8 cellular contexts compared by ENCODE assay signal in the genomic region with DNA sequence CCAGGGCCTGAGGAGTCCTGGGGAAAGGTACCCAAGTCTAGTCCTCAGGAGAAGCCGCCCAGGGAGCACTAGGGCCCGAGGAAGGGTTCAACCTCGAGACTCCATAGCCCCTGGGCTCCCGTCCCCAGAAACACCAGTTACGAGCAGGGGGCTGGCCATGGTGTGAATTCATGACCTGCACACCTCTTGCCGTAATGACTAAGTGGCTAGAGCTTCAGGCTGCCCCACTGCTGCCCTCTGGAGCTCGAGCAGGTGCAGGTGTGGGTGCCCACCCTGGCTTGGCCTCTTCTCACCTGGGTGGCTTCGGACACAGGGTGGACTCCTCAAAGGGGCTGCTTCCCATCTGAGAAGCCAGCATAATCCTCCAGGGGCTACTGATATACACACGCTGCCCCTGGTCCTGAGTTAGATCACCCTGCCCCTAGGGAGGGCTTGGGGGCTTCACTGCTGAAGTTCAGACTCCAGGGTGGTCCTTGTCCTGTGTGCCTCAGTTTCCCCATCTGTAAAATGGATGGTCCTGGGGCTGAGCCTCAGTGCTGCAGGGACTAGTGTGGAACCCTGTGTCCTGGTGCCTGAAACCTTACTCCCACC. TPM values are rescaled to one million over a fixed set of nuclear protein-coding genes. Genes with fewer than 3 reads are reported as not detected.
DNase-seq lines count a peak whose midpoint lies in the region; ATAC-seq, FAIRE-seq and TF ChIP-seq lines count a peak whose summit lies in the region.

No MANE protein-coding gene starts in this region.

- no peak for TF ChIP-seq EP300 in K562 (IDR thresholded peaks at IDR 0.05; ENCODE audit: low read length)

- BruUV-seq in HCT116 (replicated peaks; lab: Mats Ljungman, UMichigan) = no TSS peak
- no TSS peak for BruUV-seq in K562 (replicated peaks; lab: Mats Ljungman, UMichigan)

- H4K20me1 ChIP-seq in HCT116 (ENCODE audit: insufficient read depth) (no peaks in the 10 kb centered on the region), K562 (replicated peaks; ENCODE audit: control insufficient read depth, insufficient read depth, low read length) (no peaks in the 10 kb centered on the region; the same call in 1 of the 2 replicates)

- TF ChIP-seq POLR2A in HCT116 (IDR thresholded peaks at IDR 0.05; ENCODE audit: borderline replicate concordance, extremely low read depth, insufficient read depth, insufficient read length) = no peak
- TF ChIP-seq POLR2A in K562 (conservative IDR thresholded peaks at IDR 0.05) = no peak
- no peak for TF ChIP-seq POLR2A in spleen (IDR thresholded peaks at IDR 0.05)

- TF ChIP-seq CTCF in HCT116 (IDR thresholded peaks at IDR 0.05 in 2 of 3, conservative IDR thresholded peaks at IDR 0.05 in 1 of 3; ENCODE audit: borderline replicate concordance in 1 of 3, insufficient read depth in 1 of 3, low read depth in 2 of 3, low read length in 2 of 3) = peak in 2 of 3 experiments; percentile 46 to 52; a peak in 5 of 6 replicates
- no peak for TF ChIP-seq CTCF in K562 (IDR thresholded peaks at IDR 0.05 in 2 of 3, conservative IDR thresholded peaks at IDR 0.05 in 1 of 3; ENCODE audit: insufficient read depth in 2 of 3, low read depth in 1 of 3, low read length in 3 of 3)
- peak; percentile 52 for TF ChIP-seq CTCF in kidney epithelial cell (IDR thresholded peaks at IDR 0.05; ENCODE audit: insufficient read depth, low read length, poor library complexity, severe bottlenecking)
- TF ChIP-seq CTCF in spleen (IDR thresholded peaks at IDR 0.05 in 8 of 11, conservative IDR thresholded peaks at IDR 0.05 in 3 of 11) = no peak

- WGBS in K562 (ENCODE audit: insufficient coverage, low coverage, missing lambda C conversion rate) = 75% methylated on average over 9 of the region's 9 CpGs
- WGBS in spleen, 5 donors = 78 to 91% (median 84%) methylated on average over 7 to 9 of the region's 9 CpGs

- H3K9me3 ChIP-seq in HCT116 (ENCODE audit: control insufficient read depth in 1 of 2, insufficient read depth in 1 of 2, low read depth in 1 of 2, low read length in 2 of 2) = no peaks in the 10 kb centered on the region
- no peaks in the 10 kb centered on the region for H3K9me3 ChIP-seq in K562 (replicated peaks; ENCODE audit: control insufficient read depth, insufficient read depth, low read depth, low read length)
- peaks cover 0 to 4% (median 0%) of the 10 kb centered on the region in 8 donors for H3K9me3 ChIP-seq in spleen

- no peaks in the 10 kb centered on the region for H3K79me2 ChIP-seq in HCT116 (ENCODE audit: insufficient read depth, low read length)
- no peaks in the 10 kb centered on the region for H3K79me2 ChIP-seq in K562 (ENCODE audit: control insufficient read depth, insufficient read depth, low read length)

- H3K27ac ChIP-seq in HCT116 (ENCODE audit: low read depth, low read length) (peak overlapping the region; percentile 98), K562 (ENCODE audit: extremely low read depth, low read depth, low read length) (no peak overlapping the region), spleen (peak overlapping the region in 7 of 8 donors; percentile 64 to 95 (median 85))

- peak; percentile 37 for ATAC-seq in HCT116
- ATAC-seq in K562 = no peak
- ATAC-seq in activated CD4-positive, CD25-positive, alpha-beta regulatory T cell treated with anti-CD3 and anti-CD28 coated beads, Interleukin-2, amount 50 U/mL, for 24 hours = no peak

- DNase-seq in HCT116 (ENCODE audit: low read depth, low spot score) = no peak
- peak in 1 of 4 experiments; percentile 9 for DNase-seq in K562 (ENCODE audit: extremely low read depth in 1 of 4, low spot score in 3 of 4)
- DNase-seq in kidney epithelial cell (ENCODE audit: low read depth) = no peak
- no peak for DNase-seq in spleen
- DNase-seq in kidney glomerular epithelial cell (lab: John Stamatoyannopoulos, UW) = no peak
- no peak for DNase-seq in hepatic stellate cell (ENCODE audit: low spot score)
- no peak for DNase-seq in NCI-H526 treated with DMSO at 0.1 percent for 48 hours (lab: John Stamatoyannopoulos, UW)

- H3K4me3 ChIP-seq in HCT116 (replicated peaks in 1 of 2; ENCODE audit: low read depth in 1 of 2, low read length in 2 of 2) (peak overlapping the region; percentile 22 to 58), K562 (no peak overlapping the region), kidney epithelial cell (ENCODE audit: low read depth, low read length) (no peak overlapping the region), spleen (no peak overlapping the region)

- H3K9me1 ChIP-seq in K562 (ENCODE audit: control insufficient read depth, insufficient read depth, low read length) = peaks cover 6% of the 10 kb centered on the region

- H3K4me2 ChIP-seq in HCT116 (ENCODE audit: low read length) = peak overlapping the region; percentile 95
- no peak overlapping the region for H3K4me2 ChIP-seq in K562 (ENCODE audit: insufficient read depth, low read length)

- H2AFZ ChIP-seq in HCT116 (ENCODE audit: low read depth, low read length, poor library complexity, severe bottlenecking) (no peak overlapping the region), K562 (ENCODE audit: low read depth, low read length) (no peak overlapping the region)

- FAIRE-seq in K562 (lab: Jason Lieb, UNC) = no peak

- in situ Hi-C loops in K562 (cut with MboI) = no loop called here

- no peaks in the 10 kb centered on the region for H3K27me3 ChIP-seq in HCT116 (ENCODE audit: insufficient read depth, low read length)
- no peaks in the 10 kb centered on the region for H3K27me3 ChIP-seq in K562 (ENCODE audit: control insufficient read depth in 2 of 2, insufficient read depth in 2 of 2, low read length in 2 of 2)
- H3K27me3 ChIP-seq in kidney epithelial cell (ENCODE audit: control insufficient read depth, insufficient read depth, low read length) = no peaks in the 10 kb centered on the region
- peaks cover 0 to 41% (median 0%) of the 10 kb centered on the region in 7 donors for H3K27me3 ChIP-seq in spleen (replicated peaks in 1 of 7)

- H3K4me1 ChIP-seq in HCT116 (ENCODE audit: control insufficient read depth in 1 of 2, insufficient read depth in 2 of 2, low read length in 2 of 2) = peaks cover 66 to 77% of the 10 kb centered on the region in 2 experiments
- peaks cover 41 to 62% of the 10 kb centered on the region in 2 experiments for H3K4me1 ChIP-seq in K562 (replicated peaks in 1 of 2; ENCODE audit: control insufficient read depth in 2 of 2, insufficient read depth in 2 of 2, low read length in 2 of 2)
- peaks cover 27 to 74% (median 51%) of the 10 kb centered on the region in 6 donors for H3K4me1 ChIP-seq in spleen

- H3K36me3 ChIP-seq in HCT116 (ENCODE audit: control insufficient read depth in 1 of 2, insufficient read depth in 2 of 2, low read length in 2 of 2) (0 out of 4 replicates have a peak, but pooled peaks cover 4 to 9% of the 10 kb centered on the region in 2 experiments), K562 (ENCODE audit: control insufficient read depth, insufficient read depth, low read length) (peaks cover 26% of the 10 kb centered on the region; the same call in 2 of the 3 replicates), kidney epithelial cell (ENCODE audit: control insufficient read depth, insufficient read depth, low read length) (no peaks in the 10 kb centered on the region), spleen (peaks cover 0 to 19% (median 0%) of the 10 kb centered on the region in 6 donors)

- RAD21 ChIA-PET in HCT116 (lab: Charles Lee; ENCODE audit: low non-redundant PET in 1 of 2, low total read pairs in 2 of 2, uncharacterized antibody in 2 of 2, unreplicated experiment in 2 of 2) = no interaction called here

- peak; percentile 31; the same call in 1 of the 2 replicates for TF ChIP-seq RAD21 in HCT116 (IDR thresholded peaks at IDR 0.05; ENCODE audit: low read depth)
- TF ChIP-seq RAD21 in K562 (CRISPR knock-in tag; conservative IDR thresholded peaks at IDR 0.05 in 1 of 2, IDR thresholded peaks at IDR 0.05 in 1 of 2) = no peak

- POLR2A ChIA-PET in HCT116 (lab: Charles Lee) (interaction anchor here (0.6 to 1.5 kb wide), 4 partner anchors 14 to 402 kb away, joined by 3 to 6 read pairs (median 5); a partner anchor contains a TSS), K562 (lab: Yijun Ruan, JAX) (interaction anchor here (1.4 to 3.9 kb wide), 2 partner anchors 8 to 13 kb away, joined by 3 to 52 read pairs; a partner anchor contains a TSS)

- CTCF ChIA-PET in HCT116 (lab: Charles Lee) = interaction anchor here (0.8 to 2.3 kb wide), 4 partner anchors 15 to 200 kb away, joined by 3 to 7 read pairs (median 5); no protein-coding TSS in a partner anchor
- CTCF ChIA-PET in K562 (lab: Yijun Ruan, JAX; ENCODE audit: low intra/inter-chr PET ratio) = no interaction called here

- H3K9ac ChIP-seq in HCT116 (ENCODE audit: low read length) (peak overlapping the region; percentile 81), K562 (ENCODE audit: insufficient read depth in 1 of 2, low read depth in 2 of 2, low read length in 2 of 2) (peak overlapping the region in 1 of 2 experiments; percentile 79; a peak in 2 of 4 replicates)

- intact Hi-C loops in HCT116 (cut with micrococcal nuclease) (no loop called here), K562 (cut with micrococcal nuclease) (no loop called here), spleen (cut with DNase I; ENCODE audit: low total_unique reads) (no loop called here)

- H3K9me2 ChIP-seq in HCT116 (ENCODE audit: insufficient read depth) = no peaks in the 10 kb centered on the region

RNA-seq across cellular contexts. Expression of a gene that starts 13.6 kb away (rescaled TPM):
- 33.9 TPM for total RNA-seq in HCT116 (2021; ENCODE audit: unreplicated experiment)
- polyA plus RNA-seq in HCT116 (2012) = 38.8 and 39.2 TPM in 2 replicates
- 42.4 and 88.4 TPM in 2 replicates for total RNA-seq in K562 (2011; cell fraction: chromatin; rRNA removed; ENCODE audit: low replicate concordance)
- total RNA-seq in K562 (2011; cell fraction: nucleolus; rRNA removed) = 65.7 and 76.1 TPM in 2 replicates
- 69.6 and 78.4 TPM in 2 replicates for total RNA-seq in K562 (2011; cell fraction: nucleoplasm; rRNA removed)
- total RNA-seq in K562 (2014; rRNA removed) = 154 and 188 TPM in 2 replicates
- 72.8 and 75.2 TPM in 2 replicates for total RNA-seq in K562 (2014; rRNA removed; fragmentation: Illumina TruSeq; extraction: Trizol)
- total RNA-seq in K562 (2015; rRNA removed; fragmentation: Illumina TruSeq; extraction: Trizol) = 82.0 and 82.5 TPM in 2 replicates
- total RNA-seq in K562 (2021) = 106 and 111 TPM in 2 replicates
- polyA plus RNA-seq in K562 (2011; rRNA removed) = 44.3 and 52.6 TPM in 2 replicates
- 44.2 and 55.5 TPM in 2 replicates for polyA plus RNA-seq in K562 (2011; cell fraction: cytosol; rRNA removed)
- polyA plus RNA-seq in K562 (2011; cell fraction: nucleus; rRNA removed) = 63.2 and 80.4 TPM in 2 replicates
- 45.4 and 60.6 TPM in 2 replicates for polyA plus RNA-seq in K562 (2012)
- polyA plus RNA-seq in K562 (2014; fragmentation: Illumina TruSeq; extraction: Trizol) = 39.1 and 41.6 TPM in 2 replicates
- 10 to 100 TPM; 18.2 to 26.8 TPM for polyA plus RNA-seq in K562 (2014; fragmentation: Nextera tagmentation; extraction: Ambion mirVana)
- 60.9 and 66.7 TPM in 2 replicates for polyA plus RNA-seq in K562 (2014; rRNA removed)
- 102 and 155 TPM in 2 replicates for polyA minus RNA-seq in K562 (2011; rRNA and poly(A)+ RNA removed)
- 81.5 and 101 TPM in 2 replicates for polyA minus RNA-seq in K562 (2011; cell fraction: cytosol; rRNA and poly(A)+ RNA removed)
- polyA minus RNA-seq in K562 (2011; cell fraction: nucleus; rRNA and poly(A)+ RNA removed) = 28.3 and 31.5 TPM in 2 replicates
- total RNA-seq in kidney epithelial cell = 2.5 and 2.8 TPM in 2 replicates
- total RNA-seq in spleen = 1 to 10 TPM; 2.0 to 9.7 (median 3.6) TPM
- 1 to 10 TPM; 1.7 to 4.4 (median 3.9) TPM for polyA plus RNA-seq in spleen

RNA-seq across cellular contexts. Expression of a gene that starts 52.8 kb away (rescaled TPM):
- total RNA-seq in HCT116 (2021; ENCODE audit: unreplicated experiment) (92.4 TPM), K562 (2014; rRNA removed) (84.9 and 95.7 TPM in 2 replicates), K562 (2014; rRNA removed; fragmentation: Illumina TruSeq; extraction: Trizol) (47.0 and 56.0 TPM in 2 replicates), K562 (2015; rRNA removed; fragmentation: Illumina TruSeq; extraction: Trizol) (76.0 and 82.3 TPM in 2 replicates), K562 (2021) (114 and 121 TPM in 2 replicates), kidney epithelial cell (104 and 135 TPM in 2 replicates), spleen (100 to 1,000 TPM in 1 of 7 donors, 10 to 100 TPM in 6; 17.9 to 117 (median 49.0) TPM)
- polyA plus RNA-seq in HCT116 (2012) = 69.8 and 84.2 TPM in 2 replicates
- 854 and 2,497 TPM in 2 replicates for total RNA-seq in K562 (2011; cell fraction: chromatin; rRNA removed; ENCODE audit: low replicate concordance)
- total RNA-seq in K562 (2011; cell fraction: nucleolus; rRNA removed) = 1,644 and 1,749 TPM in 2 replicates
- 955 and 1,119 TPM in 2 replicates for total RNA-seq in K562 (2011; cell fraction: nucleoplasm; rRNA removed)
- polyA plus RNA-seq in K562 (2011; rRNA removed) (75.7 and 124 TPM in 2 replicates), K562 (2014; fragmentation: Illumina TruSeq; extraction: Trizol) (56.3 and 63.5 TPM in 2 replicates), K562 (2014; fragmentation: Nextera tagmentation; extraction: Ambion mirVana) (10 to 100 TPM; 19.9 to 28.4 TPM), K562 (2014; rRNA removed) (44.5 and 59.5 TPM in 2 replicates), spleen (10 to 100 TPM in 1 of 3 donors, 1 to 10 TPM in 2; 7.0 to 15.7 (median 7.8) TPM)
- polyA plus RNA-seq in K562 (2011; cell fraction: cytosol; rRNA removed) = 68.3 and 70.8 TPM in 2 replicates
- 163 and 213 TPM in 2 replicates for polyA plus RNA-seq in K562 (2011; cell fraction: nucleus; rRNA removed)
- 63.2 and 82.8 TPM in 2 replicates for polyA plus RNA-seq in K562 (2012)
- polyA minus RNA-seq in K562 (2011; rRNA and poly(A)+ RNA removed) = 187 and 204 TPM in 2 replicates
- polyA minus RNA-seq in K562 (2011; cell fraction: cytosol; rRNA and poly(A)+ RNA removed) = 172 and 211 TPM in 2 replicates
- polyA minus RNA-seq in K562 (2011; cell fraction: nucleus; rRNA and poly(A)+ RNA removed) = 282 and 354 TPM in 2 replicates

RNA-seq across cellular contexts. Expression of a gene that starts 55.3 kb away (rescaled TPM):
- total RNA-seq in HCT116 (2021; ENCODE audit: unreplicated experiment) (43.6 TPM), K562 (2014; rRNA removed) (32.2 and 41.2 TPM in 2 replicates), K562 (2014; rRNA removed; fragmentation: Illumina TruSeq; extraction: Trizol) (12.7 and 13.9 TPM in 2 replicates), K562 (2015; rRNA removed; fragmentation: Illumina TruSeq; extraction: Trizol) (19.8 and 21.3 TPM in 2 replicates), K562 (2021) (36.0 and 37.5 TPM in 2 replicates), kidney epithelial cell (42.9 and 50.6 TPM in 2 replicates), spleen (100 to 1,000 TPM in 4 of 7 donors, 10 to 100 TPM in 3; 47.7 to 144 (median 117) TPM)
- polyA plus RNA-seq in HCT116 (2012) = 41.1 and 45.3 TPM in 2 replicates
- total RNA-seq in K562 (2011; cell fraction: chromatin; rRNA removed; ENCODE audit: low replicate concordance) = 29.2 and 60.7 TPM in 2 replicates
- total RNA-seq in K562 (2011; cell fraction: nucleolus; rRNA removed) = 29.0 and 31.2 TPM in 2 replicates
- total RNA-seq in K562 (2011; cell fraction: nucleoplasm; rRNA removed) = 30.1 and 39.5 TPM in 2 replicates
- polyA plus RNA-seq in K562 (2011; rRNA removed) (10.8 and 13.5 TPM in 2 replicates), K562 (2014; fragmentation: Illumina TruSeq; extraction: Trizol) (47.7 and 47.8 TPM in 2 replicates), K562 (2014; fragmentation: Nextera tagmentation; extraction: Ambion mirVana) (1 to 10 TPM; 4.4 to 5.6 TPM), K562 (2014; rRNA removed) (17.4 and 24.6 TPM in 2 replicates), spleen (10 to 100 TPM; 16.3 to 34.9 (median 20.1) TPM)
- 9.4 and 26.1 TPM in 2 replicates for polyA plus RNA-seq in K562 (2011; cell fraction: cytosol; rRNA removed)
- polyA plus RNA-seq in K562 (2011; cell fraction: nucleus; rRNA removed) = 15.1 and 27.0 TPM in 2 replicates
- polyA plus RNA-seq in K562 (2012) = 30.1 and 49.8 TPM in 2 replicates
- 7.2 and 12.8 TPM in 2 replicates for polyA minus RNA-seq in K562 (2011; rRNA and poly(A)+ RNA removed)
- 18.5 and 26.0 TPM in 2 replicates for polyA minus RNA-seq in K562 (2011; cell fraction: cytosol; rRNA and poly(A)+ RNA removed)
- polyA minus RNA-seq in K562 (2011; cell fraction: nucleus; rRNA and poly(A)+ RNA removed) = 6.7 and 6.9 TPM in 2 replicates

Comparison
In these comparisons a context has a peak if more than half of its experiments do, and no peak if none do; other contexts are left out.
1. H3K4me3 ChIP-seq: peak in HCT116 (2 of 2); none in K562 (single experiment), kidney epithelial cell (single experiment) and spleen (0 of 8).
2. CTCF ChIP-seq: peak in HCT116 (2 of 3) and kidney epithelial cell (single experiment); none in K562 (0 of 3) and spleen (0 of 11).